Comparison of ENCODE assay signal across 1 cellular context in the genomic region with DNA sequence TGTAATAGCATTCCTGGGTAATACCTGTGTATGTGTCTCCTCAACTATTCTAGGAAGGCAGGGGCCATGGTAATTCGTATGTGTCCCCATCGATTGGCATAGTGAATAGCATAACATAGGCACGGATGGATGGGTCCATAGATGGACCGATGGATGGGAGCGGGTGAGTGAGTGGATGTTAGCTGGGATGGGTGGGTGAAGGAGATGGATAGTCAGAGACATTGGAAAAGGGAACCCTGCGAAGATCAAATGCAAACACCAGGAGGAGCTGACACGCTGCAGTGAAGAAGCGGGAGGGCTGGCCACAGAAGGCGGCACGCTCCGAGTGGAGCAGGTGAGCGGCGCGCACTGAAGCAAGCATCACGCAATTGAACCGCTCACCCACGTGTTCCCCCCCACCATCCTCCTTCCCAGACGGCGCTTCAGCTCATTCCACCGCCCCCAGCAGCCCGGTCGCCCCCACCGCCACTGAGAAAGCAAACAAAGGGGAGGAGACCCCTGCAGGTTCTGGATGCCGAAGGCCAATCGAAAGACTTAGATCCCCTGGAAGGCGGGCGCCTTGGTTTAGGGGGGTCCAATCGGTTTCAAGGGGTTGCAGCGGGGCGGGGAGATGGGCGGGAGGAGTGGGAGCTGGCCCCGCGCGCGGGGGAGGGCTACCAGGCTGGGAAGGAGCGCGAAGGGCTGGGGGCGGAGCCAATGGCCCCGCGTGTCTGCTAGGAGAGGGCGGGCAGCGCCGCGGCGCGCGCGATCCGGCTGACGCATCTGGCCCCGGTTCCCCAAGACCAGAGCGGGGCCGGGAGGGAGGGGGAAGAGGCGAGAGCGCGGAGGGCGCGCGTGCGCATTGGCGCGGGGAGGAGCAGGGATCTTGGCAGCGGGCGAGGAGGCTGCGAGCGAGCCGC.
A peak's percentile ranks its signal among the peaks of the same experiment; 100 is the strongest.
TF ChIP-seq lines count a peak whose summit lies in the region.

Gene ARRB2, plus strand, starts transcription at position 839 of the 899 bp plus-strand sequence. CDS start 90 bp downstream, outside the sequence.

TF ChIP-seq in HepG2, 621 proteins besides CTCF, POLR2A, EP300 and RAD21 (continued from another document and continues in another):
- TF ChIP-seq, protein P1, sequence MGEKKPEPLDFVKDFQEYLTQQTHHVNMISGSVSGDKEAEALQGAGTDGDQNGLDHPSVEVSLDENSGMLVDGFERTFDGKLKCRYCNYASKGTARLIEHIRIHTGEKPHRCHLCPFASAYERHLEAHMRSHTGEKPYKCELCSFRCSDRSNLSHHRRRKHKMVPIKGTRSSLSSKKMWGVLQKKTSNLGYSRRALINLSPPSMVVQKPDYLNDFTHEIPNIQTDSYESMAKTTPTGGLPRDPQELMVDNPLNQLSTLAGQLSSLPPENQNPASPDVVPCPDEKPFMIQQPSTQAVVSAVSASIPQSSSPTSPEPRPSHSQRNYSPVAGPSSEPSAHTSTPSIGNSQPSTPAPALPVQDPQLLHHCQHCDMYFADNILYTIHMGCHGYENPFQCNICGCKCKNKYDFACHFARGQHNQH (CRISPR knock-in tag; IDR thresholded peaks at IDR 0.05): peak; percentile 31; the same call in 1 of the 2 replicates
- no peak for TF ChIP-seq ATRX (CRISPR knock-in tag; IDR thresholded peaks at IDR 0.05; ENCODE audit: borderline replicate concordance)
- TF ChIP-seq NFRKB (IDR thresholded peaks at IDR 0.05): no peak
- TF ChIP-seq SOX6 (IDR thresholded peaks at IDR 0.05): no peak
- TF ChIP-seq SOX6 (CRISPR knock-in tag; IDR thresholded peaks at IDR 0.05): peak; percentile 36; the same call in 1 of the 2 replicates
- TF ChIP-seq ZNF34 (CRISPR knock-in tag; IDR thresholded peaks at IDR 0.05; ENCODE audit: borderline replicate concordance): no peak
- TF ChIP-seq SOX13 (IDR thresholded peaks at IDR 0.05): no peak
- TF ChIP-seq SOX13 (CRISPR knock-in tag; conservative IDR thresholded peaks at IDR 0.05 in 1 of 2, IDR thresholded peaks at IDR 0.05 in 1 of 2): no peak
- TF ChIP-seq YEATS4 (CRISPR knock-in tag; IDR thresholded peaks at IDR 0.05; ENCODE audit: borderline replicate concordance): peak; percentile 37; the same call in 1 of the 2 replicates
- no peak; the same call in 1 of the 2 replicates for TF ChIP-seq ZNF746 (CRISPR knock-in tag; IDR thresholded peaks at IDR 0.05)
- TF ChIP-seq, protein P2, sequence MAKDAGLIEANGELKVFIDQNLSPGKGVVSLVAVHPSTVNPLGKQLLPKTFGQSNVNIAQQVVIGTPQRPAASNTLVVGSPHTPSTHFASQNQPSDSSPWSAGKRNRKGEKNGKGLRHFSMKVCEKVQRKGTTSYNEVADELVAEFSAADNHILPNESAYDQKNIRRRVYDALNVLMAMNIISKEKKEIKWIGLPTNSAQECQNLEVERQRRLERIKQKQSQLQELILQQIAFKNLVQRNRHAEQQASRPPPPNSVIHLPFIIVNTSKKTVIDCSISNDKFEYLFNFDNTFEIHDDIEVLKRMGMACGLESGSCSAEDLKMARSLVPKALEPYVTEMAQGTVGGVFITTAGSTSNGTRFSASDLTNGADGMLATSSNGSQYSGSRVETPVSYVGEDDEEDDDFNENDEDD (CRISPR knock-in tag; IDR thresholded peaks at IDR 0.05; ENCODE audit: borderline replicate concordance): peak; percentile 49; the same call in 1 of the 2 replicates
- TF ChIP-seq KMT2A (CRISPR knock-in tag; IDR thresholded peaks at IDR 0.05): no peak
- peak; percentile 61; the same call in 1 of the 2 replicates for TF ChIP-seq ZNF607 (CRISPR knock-in tag; IDR thresholded peaks at IDR 0.05; ENCODE audit: borderline replicate concordance)
- no peak for TF ChIP-seq HMG20A (CRISPR knock-in tag; IDR thresholded peaks at IDR 0.05; ENCODE audit: borderline replicate concordance)
- TF ChIP-seq ZNF335 (CRISPR knock-in tag; IDR thresholded peaks at IDR 0.05): 0 out of 2 replicates have a peak, but pooled peaks have one; percentile 35
- TF ChIP-seq BRD4 (CRISPR knock-in tag; IDR thresholded peaks at IDR 0.05): no peak
- TF ChIP-seq ZNF770 (CRISPR knock-in tag; IDR thresholded peaks at IDR 0.05): no peak
- TF ChIP-seq ZNF776 (CRISPR knock-in tag; IDR thresholded peaks at IDR 0.05): no peak
- TF ChIP-seq ZNF101 (CRISPR knock-in tag; IDR thresholded peaks at IDR 0.05; ENCODE audit: borderline replicate concordance, low read depth): no peak
- TF ChIP-seq ZSCAN9 (CRISPR knock-in tag; IDR thresholded peaks at IDR 0.05; ENCODE audit: borderline replicate concordance): no peak; the same call in 1 of the 2 replicates
- TF ChIP-seq, protein P3, sequence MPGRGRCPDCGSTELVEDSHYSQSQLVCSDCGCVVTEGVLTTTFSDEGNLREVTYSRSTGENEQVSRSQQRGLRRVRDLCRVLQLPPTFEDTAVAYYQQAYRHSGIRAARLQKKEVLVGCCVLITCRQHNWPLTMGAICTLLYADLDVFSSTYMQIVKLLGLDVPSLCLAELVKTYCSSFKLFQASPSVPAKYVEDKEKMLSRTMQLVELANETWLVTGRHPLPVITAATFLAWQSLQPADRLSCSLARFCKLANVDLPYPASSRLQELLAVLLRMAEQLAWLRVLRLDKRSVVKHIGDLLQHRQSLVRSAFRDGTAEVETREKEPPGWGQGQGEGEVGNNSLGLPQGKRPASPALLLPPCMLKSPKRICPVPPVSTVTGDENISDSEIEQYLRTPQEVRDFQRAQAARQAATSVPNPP (CRISPR knock-in tag; IDR thresholded peaks at IDR 0.05): no peak
- TF ChIP-seq YY1 (IDR thresholded peaks at IDR 0.05; ENCODE audit: insufficient read depth, insufficient replicate concordance, low read depth, low read length): peak; percentile 55
- peak; percentile 73 for TF ChIP-seq HNRNPLL (IDR thresholded peaks at IDR 0.05; ENCODE audit: low read depth, low read length, poor library complexity, severe bottlenecking)
- peak; percentile 19; the same call in 1 of the 2 replicates for TF ChIP-seq ZNF556 (CRISPR knock-in tag; IDR thresholded peaks at IDR 0.05; ENCODE audit: borderline replicate concordance)
- TF ChIP-seq, protein P4, sequence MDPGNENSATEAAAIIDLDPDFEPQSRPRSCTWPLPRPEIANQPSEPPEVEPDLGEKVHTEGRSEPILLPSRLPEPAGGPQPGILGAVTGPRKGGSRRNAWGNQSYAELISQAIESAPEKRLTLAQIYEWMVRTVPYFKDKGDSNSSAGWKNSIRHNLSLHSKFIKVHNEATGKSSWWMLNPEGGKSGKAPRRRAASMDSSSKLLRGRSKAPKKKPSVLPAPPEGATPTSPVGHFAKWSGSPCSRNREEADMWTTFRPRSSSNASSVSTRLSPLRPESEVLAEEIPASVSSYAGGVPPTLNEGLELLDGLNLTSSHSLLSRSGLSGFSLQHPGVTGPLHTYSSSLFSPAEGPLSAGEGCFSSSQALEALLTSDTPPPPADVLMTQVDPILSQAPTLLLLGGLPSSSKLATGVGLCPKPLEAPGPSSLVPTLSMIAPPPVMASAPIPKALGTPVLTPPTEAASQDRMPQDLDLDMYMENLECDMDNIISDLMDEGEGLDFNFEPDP (CRISPR knock-in tag; conservative IDR thresholded peaks at IDR 0.05): no peak
- TF ChIP-seq, protein P5, sequence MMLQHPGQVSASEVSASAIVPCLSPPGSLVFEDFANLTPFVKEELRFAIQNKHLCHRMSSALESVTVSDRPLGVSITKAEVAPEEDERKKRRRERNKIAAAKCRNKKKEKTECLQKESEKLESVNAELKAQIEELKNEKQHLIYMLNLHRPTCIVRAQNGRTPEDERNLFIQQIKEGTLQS (CRISPR knock-in tag; IDR thresholded peaks at IDR 0.05): no peak
- no peak for TF ChIP-seq ZNF367 (CRISPR knock-in tag; IDR thresholded peaks at IDR 0.05; ENCODE audit: borderline replicate concordance)
- TF ChIP-seq SP5 (CRISPR knock-in tag; IDR thresholded peaks at IDR 0.05; ENCODE audit: borderline replicate concordance, low read depth): peak; percentile 76; the same call in 1 of the 2 replicates
- TF ChIP-seq, protein P6, sequence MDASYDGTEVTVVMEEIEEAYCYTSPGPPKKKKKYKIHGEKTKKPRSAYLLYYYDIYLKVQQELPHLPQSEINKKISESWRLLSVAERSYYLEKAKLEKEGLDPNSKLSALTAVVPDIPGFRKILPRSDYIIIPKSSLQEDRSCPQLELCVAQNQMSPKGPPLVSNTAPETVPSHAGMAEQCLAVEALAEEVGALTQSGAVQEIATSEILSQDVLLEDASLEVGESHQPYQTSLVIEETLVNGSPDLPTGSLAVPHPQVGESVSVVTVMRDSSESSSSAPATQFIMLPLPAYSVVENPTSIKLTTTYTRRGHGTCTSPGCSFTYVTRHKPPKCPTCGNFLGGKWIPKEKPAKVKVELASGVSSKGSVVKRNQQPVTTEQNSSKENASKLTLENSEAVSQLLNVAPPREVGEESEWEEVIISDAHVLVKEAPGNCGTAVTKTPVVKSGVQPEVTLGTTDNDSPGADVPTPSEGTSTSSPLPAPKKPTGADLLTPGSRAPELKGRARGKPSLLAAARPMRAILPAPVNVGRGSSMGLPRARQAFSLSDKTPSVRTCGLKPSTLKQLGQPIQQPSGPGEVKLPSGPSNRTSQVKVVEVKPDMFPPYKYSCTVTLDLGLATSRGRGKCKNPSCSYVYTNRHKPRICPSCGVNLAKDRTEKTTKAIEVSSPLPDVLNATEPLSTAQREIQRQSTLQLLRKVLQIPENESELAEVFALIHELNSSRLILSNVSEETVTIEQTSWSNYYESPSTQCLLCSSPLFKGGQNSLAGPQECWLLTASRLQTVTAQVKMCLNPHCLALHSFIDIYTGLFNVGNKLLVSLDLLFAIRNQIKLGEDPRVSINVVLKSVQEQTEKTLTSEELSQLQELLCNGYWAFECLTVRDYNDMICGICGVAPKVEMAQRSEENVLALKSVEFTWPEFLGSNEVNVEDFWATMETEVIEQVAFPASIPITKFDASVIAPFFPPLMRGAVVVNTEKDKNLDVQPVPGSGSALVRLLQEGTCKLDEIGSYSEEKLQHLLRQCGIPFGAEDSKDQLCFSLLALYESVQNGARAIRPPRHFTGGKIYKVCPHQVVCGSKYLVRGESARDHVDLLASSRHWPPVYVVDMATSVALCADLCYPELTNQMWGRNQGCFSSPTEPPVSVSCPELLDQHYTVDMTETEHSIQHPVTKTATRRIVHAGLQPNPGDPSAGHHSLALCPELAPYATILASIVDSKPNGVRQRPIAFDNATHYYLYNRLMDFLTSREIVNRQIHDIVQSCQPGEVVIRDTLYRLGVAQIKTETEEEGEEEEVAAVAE (CRISPR knock-in tag; IDR thresholded peaks at IDR 0.05; ENCODE audit: borderline replicate concordance): no peak; the same call in 1 of the 2 replicates
- peak; percentile 78 for TF ChIP-seq SAP130 (CRISPR knock-in tag; IDR thresholded peaks at IDR 0.05; ENCODE audit: low read depth)
- TF ChIP-seq ZNF30 (CRISPR knock-in tag; IDR thresholded peaks at IDR 0.05): no peak
- TF ChIP-seq ZFP36 (IDR thresholded peaks at IDR 0.05; ENCODE audit: borderline replicate concordance, low read depth, low read length, partially characterized antibody): no peak
- 0 out of 2 replicates have a peak, but pooled peaks have one; percentile 35 for TF ChIP-seq ERF (CRISPR knock-in tag; IDR thresholded peaks at IDR 0.05)
- no peak for TF ChIP-seq MEIS1 (CRISPR knock-in tag; IDR thresholded peaks at IDR 0.05; ENCODE audit: borderline replicate concordance)
- TF ChIP-seq POLR2AphosphoS5 (IDR thresholded peaks at IDR 0.05; ENCODE audit: low read depth, low read length): no peak; the same call in 1 of the 2 replicates
- no peak for TF ChIP-seq CREB1 (IDR thresholded peaks at IDR 0.05)
- TF ChIP-seq CREB1 (CRISPR knock-in tag; IDR thresholded peaks at IDR 0.05): peak; percentile 37; the same call in 1 of the 2 replicates
- peak; percentile 46 for TF ChIP-seq CEBPG (CRISPR knock-in tag; IDR thresholded peaks at IDR 0.05)
- peak; percentile 80 for TF ChIP-seq NFYC (CRISPR knock-in tag; IDR thresholded peaks at IDR 0.05)
- TF ChIP-seq CENPX (CRISPR knock-in tag; IDR thresholded peaks at IDR 0.05): no peak
- TF ChIP-seq IRF2 (CRISPR knock-in tag; IDR thresholded peaks at IDR 0.05): no peak
- TF ChIP-seq MAF1 (CRISPR knock-in tag; IDR thresholded peaks at IDR 0.05; ENCODE audit: borderline replicate concordance): no peak
- TF ChIP-seq ZC3H13 (CRISPR knock-in tag; IDR thresholded peaks at IDR 0.05): 0 out of 2 replicates have a peak, but pooled peaks have one; percentile 48
- TF ChIP-seq MYNN (CRISPR knock-in tag; IDR thresholded peaks at IDR 0.05; ENCODE audit: low read depth): no peak
- no peak for TF ChIP-seq ZNF256 (CRISPR knock-in tag; conservative IDR thresholded peaks at IDR 0.05)
- TF ChIP-seq, protein P7, sequence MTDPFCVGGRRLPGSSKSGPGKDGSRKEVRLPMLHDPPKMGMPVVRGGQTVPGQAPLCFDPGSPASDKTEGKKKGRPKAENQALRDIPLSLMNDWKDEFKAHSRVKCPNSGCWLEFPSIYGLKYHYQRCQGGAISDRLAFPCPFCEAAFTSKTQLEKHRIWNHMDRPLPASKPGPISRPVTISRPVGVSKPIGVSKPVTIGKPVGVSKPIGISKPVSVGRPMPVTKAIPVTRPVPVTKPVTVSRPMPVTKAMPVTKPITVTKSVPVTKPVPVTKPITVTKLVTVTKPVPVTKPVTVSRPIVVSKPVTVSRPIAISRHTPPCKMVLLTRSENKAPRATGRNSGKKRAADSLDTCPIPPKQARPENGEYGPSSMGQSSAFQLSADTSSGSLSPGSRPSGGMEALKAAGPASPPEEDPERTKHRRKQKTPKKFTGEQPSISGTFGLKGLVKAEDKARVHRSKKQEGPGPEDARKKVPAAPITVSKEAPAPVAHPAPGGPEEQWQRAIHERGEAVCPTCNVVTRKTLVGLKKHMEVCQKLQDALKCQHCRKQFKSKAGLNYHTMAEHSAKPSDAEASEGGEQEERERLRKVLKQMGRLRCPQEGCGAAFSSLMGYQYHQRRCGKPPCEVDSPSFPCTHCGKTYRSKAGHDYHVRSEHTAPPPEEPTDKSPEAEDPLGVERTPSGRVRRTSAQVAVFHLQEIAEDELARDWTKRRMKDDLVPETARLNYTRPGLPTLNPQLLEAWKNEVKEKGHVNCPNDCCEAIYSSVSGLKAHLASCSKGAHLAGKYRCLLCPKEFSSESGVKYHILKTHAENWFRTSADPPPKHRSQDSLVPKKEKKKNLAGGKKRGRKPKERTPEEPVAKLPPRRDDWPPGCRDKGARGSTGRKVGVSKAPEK (CRISPR knock-in tag; IDR thresholded peaks at IDR 0.05; ENCODE audit: borderline replicate concordance): 0 out of 2 replicates have a peak, but pooled peaks have one; percentile 31
- no peak for TF ChIP-seq SATB2 (CRISPR knock-in tag; IDR thresholded peaks at IDR 0.05)
- TF ChIP-seq ZBTB1 (CRISPR knock-in tag; IDR thresholded peaks at IDR 0.05; ENCODE audit: borderline replicate concordance): no peak
- TF ChIP-seq, protein P8, sequence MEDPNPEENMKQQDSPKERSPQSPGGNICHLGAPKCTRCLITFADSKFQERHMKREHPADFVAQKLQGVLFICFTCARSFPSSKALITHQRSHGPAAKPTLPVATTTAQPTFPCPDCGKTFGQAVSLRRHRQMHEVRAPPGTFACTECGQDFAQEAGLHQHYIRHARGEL (CRISPR knock-in tag; IDR thresholded peaks at IDR 0.05): no peak
- no peak for TF ChIP-seq RFXANK (CRISPR knock-in tag; IDR thresholded peaks at IDR 0.05)
